17 cellular contexts compared by ENCODE assay signal in genomic region chr10:79088176-79088575, GRCh38. TPM values are rescaled to one million over a fixed set of nuclear protein-coding genes. Genes with fewer than 3 reads are reported as not detected.
DNase-seq lines count a peak whose midpoint lies in the region; ATAC-seq, FAIRE-seq and TF ChIP-seq lines count a peak whose summit lies in the region.
"Had no signal": no experiment of that assay in that cellular context is flagged by ENCODE, and none has a peak within 500 bp of the region (broad histone marks: within the 10 kb centered on the region; RNA-seq: fewer than 3 reads in every experiment).

No MANE protein-coding gene starts in this region.

- H3K27ac ChIP-seq in cardiac muscle cell, result peak overlapping the region; percentile 34
- H3K27ac ChIP-seq in esophagus muscularis mucosa (replicated peaks in 1 of 4), result peak overlapping the region; percentile 34 to 81 (median 54)
- H3K27ac ChIP-seq in neuronal stem cell (replicated peaks; ENCODE audit: low read length), result no peak overlapping the region
- H3K27ac ChIP-seq in uterus, result peak overlapping the region; percentile 33 to 74
- H3K27ac ChIP-seq: GM23248 had no signal

- H3K79me1 ChIP-seq in neuronal stem cell (ENCODE audit: low read depth, low read length), result peaks cover 31% of the 10 kb centered on the region

- 55% methylated on average over 6 of the region's 8 CpGs for WGBS in esophagus muscularis mucosa
- no CpG with 5 or more reads among the region's 8 CpGs for WGBS in neuronal stem cell (ENCODE audit: extremely low coverage in 2 of 2, insufficient read length in 2 of 2, insufficient replicate concordance in 1 of 2), 2 donors

- H2BK12ac ChIP-seq in neuronal stem cell (ENCODE audit: low read length), result no peak overlapping the region

- intact Hi-C loops in Right ventricle myocardium superior (cut with DNase I), result no loop called here
- intact Hi-C loops in esophagus muscularis mucosa (cut with DNase I), result no loop called here
- intact Hi-C loops in uterus (cut with DNase I; ENCODE audit: low total_unique reads), result no loop called here

- TF ChIP-seq EP300 in esophagus muscularis mucosa (IDR thresholded peaks at IDR 0.05), result no peak

- H2BK15ac ChIP-seq in neuronal stem cell (ENCODE audit: low read length), result no peak overlapping the region

- H3K9ac ChIP-seq in neuronal stem cell (ENCODE audit: low read depth, low read length, poor library complexity), result no peak overlapping the region
- H3K9ac ChIP-seq: GM23248 had no signal

- H3K9me3 ChIP-seq in cardiac muscle cell (ENCODE audit: low read depth) (no peaks in the 10 kb centered on the region), esophagus muscularis mucosa (no peaks in the 10 kb centered on the region), neuronal stem cell (replicated peaks in 1 of 2; ENCODE audit: control insufficient read depth in 2 of 2, insufficient read depth in 1 of 2, low read depth in 1 of 2, low read length in 2 of 2) (no peaks in the 10 kb centered on the region), uterus (no peaks in the 10 kb centered on the region)
- H3K9me3 ChIP-seq: Caco-2 had no signal

- no peak for TF ChIP-seq POLR2A in esophagus muscularis mucosa (IDR thresholded peaks at IDR 0.05; ENCODE audit: low read depth)
- no peak for TF ChIP-seq POLR2A in uterus (IDR thresholded peaks at IDR 0.05)

- H2AK5ac ChIP-seq in neuronal stem cell (ENCODE audit: low read depth, low read length), result no peak overlapping the region

- no peak overlapping the region for H4K91ac ChIP-seq in neuronal stem cell (ENCODE audit: low read depth, low read length, poor library complexity)

- no peaks in the 10 kb centered on the region for H3K36me3 ChIP-seq in cardiac muscle cell
- H3K36me3 ChIP-seq in esophagus muscularis mucosa, result no peaks in the 10 kb centered on the region
- peaks cover 0 to 25% of the 10 kb centered on the region in 2 donors for H3K36me3 ChIP-seq in neuronal stem cell (replicated peaks in 1 of 2; ENCODE audit: control insufficient read depth in 2 of 2, insufficient read depth in 2 of 2, low read length in 2 of 2)
- H3K36me3 ChIP-seq in uterus, result no peaks in the 10 kb centered on the region

- no peak overlapping the region for H3K23ac ChIP-seq in neuronal stem cell (ENCODE audit: low read depth, low read length, poor library complexity)

- no peak overlapping the region for H2AFZ ChIP-seq in neuronal stem cell (ENCODE audit: low read length)
- H2AFZ ChIP-seq: GM23248 had no signal

- peak overlapping the region; percentile 31 for H3K14ac ChIP-seq in neuronal stem cell (ENCODE audit: low read length)

- H3K4me3 ChIP-seq in cardiac muscle cell (no peak overlapping the region), esophagus muscularis mucosa (no peak overlapping the region), neuronal stem cell (ENCODE audit: low read length in 2 of 2) (no peak overlapping the region), uterus (no peak overlapping the region)
- H3K4me3 ChIP-seq: GM23248 had no signal

- TF ChIP-seq CTCF in cardiac muscle cell (IDR thresholded peaks at IDR 0.05; ENCODE audit: low read depth, low read length), result no peak
- no peak for TF ChIP-seq CTCF in esophagus muscularis mucosa (IDR thresholded peaks at IDR 0.05)
- no peak for TF ChIP-seq CTCF in uterus (IDR thresholded peaks at IDR 0.05)

- DNase-seq in cardiac muscle cell (ENCODE audit: low read depth in 1 of 2, low spot score in 1 of 2), result no peak
- no peak for DNase-seq in Right ventricle myocardium superior
- no peak for DNase-seq in esophagus muscularis mucosa (ENCODE audit: extremely low spot score)
- no peak for DNase-seq in neuronal stem cell (ENCODE audit: low spot score)
- no peak for DNase-seq in uterus
- no peak for DNase-seq in GM19239 (ENCODE audit: insufficient read length, low spot score)
- DNase-seq in SHP77 treated with DMSO at 0.1 percent for 48 hours (lab: John Stamatoyannopoulos, UW), result no peak
- DNase-seq: activated naive CD4-positive, alpha-beta T cell; Caco-2; effector CD8-positive, alpha-beta T cell; foreskin melanocyte; GM23248; naive B cell; NCI-H2029 treated with DMSO at 0.1 percent for 48 hours; stimulated activated CD4-positive, alpha-beta T cell treated with anti-CD3 and anti-CD28 coated beads, Interleukin-4, amount 100 ng/mL, for 1 hour had no signal

- no peak overlapping the region for H3K4me2 ChIP-seq in neuronal stem cell (ENCODE audit: insufficient read depth, low read length, poor library complexity, severe bottlenecking)

- no peak for FAIRE-seq in GM19239 (lab: Jason Lieb, UNC)
- FAIRE-seq: A204.1 had no signal

- H3K4ac ChIP-seq in neuronal stem cell (ENCODE audit: low read length), result no peak overlapping the region

- H4K8ac ChIP-seq in neuronal stem cell (ENCODE audit: low read depth, low read length), result no peak overlapping the region

- H3K27me3 ChIP-seq in cardiac muscle cell (no peaks in the 10 kb centered on the region), esophagus muscularis mucosa (no peaks in the 10 kb centered on the region), neuronal stem cell (ENCODE audit: control insufficient read depth in 3 of 3, insufficient read depth in 3 of 3, low read depth in 1 of 3, low read length in 3 of 3) (no peaks in the 10 kb centered on the region), uterus (no peaks in the 10 kb centered on the region)

- ATAC-seq in Right ventricle myocardium superior (ENCODE audit: poor library complexity) (no peak), GM21619 (IDR thresholded peaks at IDR 0.05; ENCODE audit: unreplicated experiment) (no peak)

- H2BK5ac ChIP-seq in neuronal stem cell (ENCODE audit: low read length), result no peak overlapping the region

- peaks cover 36% of the 10 kb centered on the region for H3K4me1 ChIP-seq in cardiac muscle cell (ENCODE audit: low read depth)
- peaks cover 99 to 100% (median 100%) of the 10 kb centered on the region in 4 donors for H3K4me1 ChIP-seq in esophagus muscularis mucosa
- peaks cover 16 to 19% of the 10 kb centered on the region in 2 donors for H3K4me1 ChIP-seq in neuronal stem cell (ENCODE audit: control insufficient read depth in 2 of 2, insufficient read depth in 1 of 2, low read depth in 1 of 2, low read length in 2 of 2)
- H3K4me1 ChIP-seq in uterus, result peaks cover 19 to 31% of the 10 kb centered on the region in 2 donors

- peak overlapping the region; percentile 83 for H3K18ac ChIP-seq in neuronal stem cell (ENCODE audit: low read length)

- no peak overlapping the region for H2BK120ac ChIP-seq in neuronal stem cell (ENCODE audit: low read depth, low read length)

RNA-seq across cellular contexts. Expression of gene ZMIZ1, which starts 19.4 kb away (rescaled TPM):
- total RNA-seq in cardiac muscle cell (57.1 and 78.8 TPM in 2 replicates), Right ventricle myocardium superior (44.8 TPM), esophagus muscularis mucosa (10 to 100 TPM; 48.7 to 87.2 (median 66.0) TPM), uterus (100 to 1,000 TPM in 1 of 4 donors, 10 to 100 TPM in 3; 18.7 to 188 (median 36.7) TPM)
- polyA plus RNA-seq in cardiac muscle cell, result 48.2 and 57.7 TPM in 2 replicates
- polyA plus RNA-seq in neuronal stem cell (2013, experiment 1 of 2), result 21.6 TPM
- polyA plus RNA-seq in neuronal stem cell (2013, experiment 2 of 2), result 24.3 TPM
